Comparison of ENCODE assay signal across 27 cellular contexts in genomic region chr7:37956791-37957190, GRCh38. TPM values are rescaled to one million over a fixed set of nuclear protein-coding genes. Genes with fewer than 3 reads are reported as not detected.
"Had no signal": no experiment of that assay in that cellular context is flagged by ENCODE, and none has a peak within 500 bp of the region (broad histone marks: within the 10 kb centered on the region; RNA-seq: fewer than 3 reads in every experiment).

No MANE protein-coding gene starts in this region.

- H3K4me3 ChIP-seq: ovary, psoas muscle, right lobe of liver, sigmoid colon, stomach, suprapubic skin, testis, tibial artery, transverse colon, upper lobe of right lung, uterus had no signal

- FAIRE-seq: small intestine had no signal

- ATAC-seq: naive thymus-derived CD8-positive, alpha-beta T cell; natural killer cell treated with Interleukin-12 subunit alpha and Interleukin-12 subunit beta and Interleukin-15 and Interleukin-18, amount 100 ng/mL, for 72 hours; psoas muscle; right lobe of liver; stimulated activated effector memory CD8-positive, alpha-beta T cell treated with anti-CD3 and anti-CD28 coated beads, Interleukin-12 subunit alpha, Interleukin-12 subunit beta, amount 100 ng/mL, for 72 hours; stimulated activated naive B cell treated with anti-CD40 and anti-IgM and Interleukin-4, amounts not matched to agents 10 μg/mL and 1 μg/mL and 100 μg/mL, for 72 hours; upper lobe of right lung had no signal

- DNase-seq: naive thymus-derived CD8-positive, alpha-beta T cell; nephron progenitor cell; occipital lobe; ovary; posterior cingulate gyrus; psoas muscle; right cardiac atrium; right lobe of liver; sigmoid colon; small intestine; stimulated activated CD4-positive, alpha-beta T cell treated with anti-CD3 and anti-CD28 coated beads, Interleukin-15, amount 100 ng/mL, for 24 hours; stimulated activated CD4-positive, alpha-beta T cell treated with anti-CD3 and anti-CD28 coated beads, Interleukin-2, amount 100 ng/mL, for 24 hours; stimulated activated CD4-positive, alpha-beta T cell treated with anti-CD3 and anti-CD28 coated beads, Interleukin-2, amount 100 ng/mL, for 48 hours; stimulated activated CD4-positive, alpha-beta T cell treated with anti-CD3 and anti-CD28 coated beads, Interleukin-4, amount 100 ng/mL, for 24 hours; stimulated activated naive B cell treated with anti-CD40 and anti-IgM and Interleukin-4, amounts not matched to agents 10 μg/mL and 1 μg/mL and 100 μg/mL, for 72 hours; stimulated activated naive CD4-positive, alpha-beta T cell treated with Interleukin-2 at 50 U/mL for 16 hours; stomach; testis; tibial artery; transverse colon; upper lobe of right lung; uterus had no signal

RNA-seq across cellular contexts. Expression of gene SFRP4, which starts 40.2 kb away (rescaled TPM):
- total RNA-seq: naive thymus-derived CD8-positive, alpha-beta T cell; natural killer cell treated with Interleukin-12 subunit alpha and Interleukin-12 subunit beta and Interleukin-15 and Interleukin-18, amount 100 ng/mL, for 72 hours; neural crest cell; progenitor cell of endocrine pancreas had no signal
